12 cellular contexts compared by ENCODE assay signal in genomic region chr3:136883967-136884720, GRCh38. TPM values are rescaled to one million over a fixed set of nuclear protein-coding genes. Genes with fewer than 3 reads are reported as not detected.
DNase-seq lines count a peak whose midpoint lies in the region; ATAC-seq and TF ChIP-seq lines count a peak whose summit lies in the region.
"Had no signal": no experiment of that assay in that cellular context is flagged by ENCODE, and none has a peak within 500 bp of the region (broad histone marks: within the 10 kb centered on the region; RNA-seq: fewer than 3 reads in every experiment).

No MANE protein-coding gene starts in this region.

- H3K4me3 Mint-ChIP-seq in activated CD8-positive, alpha-beta memory T cell treated with anti-CD3 and anti-CD28 coated beads, Interleukin-2, amount 10 ng/mL, durations not matched to agents 7 days and 5 days = no peak overlapping the region
- H3K4me3 Mint-ChIP-seq in activated CD4-positive, alpha-beta memory T cell treated with anti-CD3 and anti-CD28 coated beads for 36 hours = no peak overlapping the region
- H3K4me3 Mint-ChIP-seq in stimulated activated effector memory CD8-positive, alpha-beta T cell treated with anti-CD3 and anti-CD28 coated beads, Interleukin-12 subunit alpha, Interleukin-12 subunit beta, amount 100 ng/mL, for 72 hours = no peak overlapping the region
- H3K4me3 Mint-ChIP-seq: type B pancreatic cell had no signal

- ATAC-seq in activated CD8-positive, alpha-beta memory T cell treated with anti-CD3 and anti-CD28 coated beads, Interleukin-2, amount 10 ng/mL, durations not matched to agents 7 days and 5 days = no peak
- no peak for ATAC-seq in stimulated activated effector memory CD8-positive, alpha-beta T cell treated with anti-CD3 and anti-CD28 coated beads, Interleukin-12 subunit alpha, Interleukin-12 subunit beta, amount 100 ng/mL, for 72 hours
- ATAC-seq in HG03025 (IDR thresholded peaks at IDR 0.05; ENCODE audit: low FRiP score, unreplicated experiment) = no peak

- POLR2A ChIA-PET in activated CD4-positive, alpha-beta memory T cell treated with anti-CD3 and anti-CD28 coated beads for 36 hours (lab: Charles Lee) = interaction anchor here (1.8 kb wide), 1 partner anchor 22 kb away, joined by 6 read pairs; the partner anchor contains the start of gene NCK1

- H3K4me1 Mint-ChIP-seq in activated CD8-positive, alpha-beta memory T cell treated with anti-CD3 and anti-CD28 coated beads, Interleukin-2, amount 10 ng/mL, durations not matched to agents 7 days and 5 days = peaks cover 42% of the 10 kb centered on the region
- H3K4me1 Mint-ChIP-seq in activated CD4-positive, alpha-beta memory T cell treated with anti-CD3 and anti-CD28 coated beads for 36 hours (ENCODE audit: low read depth) = peaks cover 58% of the 10 kb centered on the region
- H3K4me1 Mint-ChIP-seq in stimulated activated effector memory CD8-positive, alpha-beta T cell treated with anti-CD3 and anti-CD28 coated beads, Interleukin-12 subunit alpha, Interleukin-12 subunit beta, amount 100 ng/mL, for 72 hours = peaks cover 55% of the 10 kb centered on the region

- CTCF ChIA-PET in activated CD8-positive, alpha-beta memory T cell treated with anti-CD3 and anti-CD28 coated beads, Interleukin-2, amount 10 ng/mL, durations not matched to agents 7 days and 5 days (lab: Charles Lee) = interaction anchor here (0.9 to 1.0 kb wide), 2 partner anchors 23 to 130 kb away, joined by 3 to 4 read pairs; no protein-coding TSS in a partner anchor
- CTCF ChIA-PET in activated CD4-positive, alpha-beta memory T cell treated with anti-CD3 and anti-CD28 coated beads for 36 hours (lab: Charles Lee) = interaction anchor here (0.6 to 0.8 kb wide), 2 partner anchors 22 to 1264 kb away, joined by 3 to 4 read pairs; partner anchors contain the start of gene NCK1

- H3K36me3 Mint-ChIP-seq in activated CD8-positive, alpha-beta memory T cell treated with anti-CD3 and anti-CD28 coated beads, Interleukin-2, amount 10 ng/mL, durations not matched to agents 7 days and 5 days = peaks cover 34% of the 10 kb centered on the region
- H3K36me3 Mint-ChIP-seq in activated CD4-positive, alpha-beta memory T cell treated with anti-CD3 and anti-CD28 coated beads for 36 hours = peaks cover 5% of the 10 kb centered on the region
- H3K36me3 Mint-ChIP-seq in stimulated activated effector memory CD8-positive, alpha-beta T cell treated with anti-CD3 and anti-CD28 coated beads, Interleukin-12 subunit alpha, Interleukin-12 subunit beta, amount 100 ng/mL, for 72 hours = peaks cover 6% of the 10 kb centered on the region

- no peaks in the 10 kb centered on the region for H3K27me3 Mint-ChIP-seq in activated CD8-positive, alpha-beta memory T cell treated with anti-CD3 and anti-CD28 coated beads, Interleukin-2, amount 10 ng/mL, durations not matched to agents 7 days and 5 days
- H3K27me3 Mint-ChIP-seq in activated CD4-positive, alpha-beta memory T cell treated with anti-CD3 and anti-CD28 coated beads for 36 hours = no peaks in the 10 kb centered on the region
- H3K27me3 Mint-ChIP-seq: type B pancreatic cell had no signal

- H3K9me3 Mint-ChIP-seq in activated CD8-positive, alpha-beta memory T cell treated with anti-CD3 and anti-CD28 coated beads, Interleukin-2, amount 10 ng/mL, durations not matched to agents 7 days and 5 days (ENCODE audit: low read depth) = peaks cover 3% of the 10 kb centered on the region
- peaks cover 6% of the 10 kb centered on the region for H3K9me3 Mint-ChIP-seq in activated CD4-positive, alpha-beta memory T cell treated with anti-CD3 and anti-CD28 coated beads for 36 hours
- H3K9me3 Mint-ChIP-seq in stimulated activated effector memory CD8-positive, alpha-beta T cell treated with anti-CD3 and anti-CD28 coated beads, Interleukin-12 subunit alpha, Interleukin-12 subunit beta, amount 100 ng/mL, for 72 hours = peaks cover under 1% of the 10 kb centered on the region
- H3K9me3 Mint-ChIP-seq: type B pancreatic cell had no signal

- no peak for TF ChIP-seq CTCF in GM10266 (IDR thresholded peaks at IDR 0.05; ENCODE audit: control insufficient read depth, insufficient read depth, low read depth, missing control alignments)

- intact Hi-C loops in activated CD4-positive, alpha-beta memory T cell treated with anti-CD3 and anti-CD28 coated beads for 36 hours (cut with micrococcal nuclease) = loop anchor here (2.0 to 5.0 kb wide), 2 partner anchors 15 to 38 kb away; no protein-coding TSS in a partner anchor

- H3K27ac Mint-ChIP-seq in activated CD8-positive, alpha-beta memory T cell treated with anti-CD3 and anti-CD28 coated beads, Interleukin-2, amount 10 ng/mL, durations not matched to agents 7 days and 5 days = peak overlapping the region; percentile 25
- peak overlapping the region; percentile 42 for H3K27ac Mint-ChIP-seq in activated CD4-positive, alpha-beta memory T cell treated with anti-CD3 and anti-CD28 coated beads for 36 hours
- H3K27ac Mint-ChIP-seq in stimulated activated effector memory CD8-positive, alpha-beta T cell treated with anti-CD3 and anti-CD28 coated beads, Interleukin-12 subunit alpha, Interleukin-12 subunit beta, amount 100 ng/mL, for 72 hours = peak overlapping the region; percentile 32
- H3K27ac Mint-ChIP-seq: type B pancreatic cell had no signal

- DNase-seq in activated CD8-positive, alpha-beta memory T cell treated with anti-CD3 and anti-CD28 coated beads, Interleukin-2, amount 10 ng/mL, durations not matched to agents 7 days and 5 days = no peak
- DNase-seq in activated CD8-positive, alpha-beta memory T cell treated with anti-CD3 and anti-CD28 coated beads for 24 hours = no peak
- DNase-seq in NCI-H1417 treated with DMSO at 0.1 percent for 48 hours (lab: John Stamatoyannopoulos, UW) (peak; percentile 49), GM10266 (ENCODE audit: extremely low spot score) (no peak)
- DNase-seq in activated CD4-positive, alpha-beta memory T cell treated with anti-CD3 and anti-CD28 coated beads for 36 hours = no peak
- no peak for DNase-seq in stimulated activated effector memory CD8-positive, alpha-beta T cell treated with anti-CD3 and anti-CD28 coated beads, Interleukin-12 subunit alpha, Interleukin-12 subunit beta, amount 100 ng/mL, for 72 hours (ENCODE audit: low spot score in 2 of 2)
- no peak for DNase-seq in stimulated activated CD4-positive, alpha-beta T cell treated with anti-CD3 and anti-CD28 coated beads, Interleukin-4, amount 100 ng/mL, for 1 hour
- DNase-seq: head of caudate nucleus, MV-4-11, T-helper 9 cell had no signal

RNA-seq across cellular contexts. Expression of gene NCK1, which starts 22.1 kb away (rescaled TPM):
- total RNA-seq in activated CD8-positive, alpha-beta memory T cell treated with anti-CD3 and anti-CD28 coated beads, Interleukin-2, amount 10 ng/mL, durations not matched to agents 7 days and 5 days = 10 to 100 TPM; 37.1 to 37.4 TPM
- 10 to 100 TPM; 32.3 to 38.0 TPM for total RNA-seq in activated CD4-positive, alpha-beta memory T cell treated with anti-CD3 and anti-CD28 coated beads for 36 hours
